29 cellular contexts compared by ENCODE assay signal in the genomic region with DNA sequence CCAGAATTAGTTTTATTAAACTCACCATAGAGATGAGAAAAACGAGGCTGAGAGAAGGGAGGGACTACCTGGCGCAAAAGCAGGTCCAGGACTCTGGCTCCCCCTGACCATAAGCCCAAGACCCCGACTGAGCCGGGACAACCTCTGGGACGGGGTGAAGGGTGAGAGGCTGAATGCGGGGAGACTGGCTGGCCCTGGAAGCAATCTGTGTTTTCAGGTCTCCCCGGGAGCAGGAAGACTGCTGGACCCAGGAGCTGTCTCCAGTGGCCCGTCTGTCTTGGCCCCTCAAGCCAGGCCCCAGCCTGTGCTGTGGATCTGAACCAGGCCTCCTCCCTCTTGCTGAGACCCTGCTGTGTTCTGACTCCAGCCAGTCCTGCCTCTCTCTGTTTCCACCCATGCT.
"Had no signal": no experiment of that assay in that cellular context is flagged by ENCODE, and none has a peak within 500 bp of the region (broad histone marks: within the 10 kb centered on the region; RNA-seq: fewer than 3 reads in every experiment).

No MANE protein-coding gene starts in this region.

- H3K4me1 ChIP-seq: gastrocnemius medialis had no signal

- H3K27ac Mint-ChIP-seq: activated CD4-positive, alpha-beta memory T cell treated with anti-CD3 and anti-CD28 coated beads for 36 hours; activated CD4-positive, alpha-beta T cell treated with anti-CD3 and anti-CD28 coated beads, Interleukin-2, amount 10 ng/mL, durations not matched to agents 24 days and 14 days; activated T-helper 17 cell treated with anti-CD3 and anti-CD28 coated beads, Interleukin-2, amount 50 U/mL, for 72 hours; memory B cell; naive thymus-derived CD8-positive, alpha-beta T cell; stimulated activated naive CD8-positive, alpha-beta T cell treated with anti-CD3 and anti-CD28 coated beads, Interleukin-15, Interleukin-2, amounts not matched to agents 100 ng/mL and 50 ng/mL, for 24 hours; T-helper 1 cell treated with Interleukin-12 subunit alpha and Interleukin-12 subunit beta and Interleukin-4 antibody, amounts not matched to agents 30 μg/mL and 1 μg/mL, for 36 hours had no signal

- H3K4me3 Mint-ChIP-seq: activated CD4-positive, alpha-beta memory T cell treated with anti-CD3 and anti-CD28 coated beads for 36 hours; activated CD4-positive, alpha-beta T cell treated with anti-CD3 and anti-CD28 coated beads, Interleukin-2, amount 10 ng/mL, durations not matched to agents 24 days and 14 days; activated T-cell treated with anti-CD3 and anti-CD28 coated beads, Interleukin-2, amount 50 U/mL, for 4 hours; activated T-helper 17 cell treated with anti-CD3 and anti-CD28 coated beads, Interleukin-2, amount 50 U/mL, for 72 hours; memory B cell; naive thymus-derived CD8-positive, alpha-beta T cell; stimulated activated naive CD8-positive, alpha-beta T cell treated with anti-CD3 and anti-CD28 coated beads, Interleukin-15, Interleukin-2, amounts not matched to agents 100 ng/mL and 50 ng/mL, for 24 hours; T-helper 1 cell treated with Interleukin-12 subunit alpha and Interleukin-12 subunit beta and Interleukin-4 antibody, amounts not matched to agents 30 μg/mL and 1 μg/mL, for 36 hours had no signal

- H3K4me1 Mint-ChIP-seq: activated CD4-positive, alpha-beta T cell treated with anti-CD3 and anti-CD28 coated beads, Interleukin-2, amount 10 ng/mL, durations not matched to agents 24 days and 14 days; activated T-helper 17 cell treated with anti-CD3 and anti-CD28 coated beads, Interleukin-2, amount 50 U/mL, for 72 hours; memory B cell had no signal

- DNase-seq: activated CD4-positive, alpha-beta memory T cell treated with anti-CD3 and anti-CD28 coated beads for 36 hours; activated CD4-positive, alpha-beta T cell treated with anti-CD3 and anti-CD28 coated beads, Interleukin-2, amount 10 ng/mL, durations not matched to agents 24 days and 14 days; activated CD4-positive, CD25-positive, alpha-beta regulatory T cell treated with anti-CD3 and anti-CD28 coated beads, Interleukin-2, amount 50 U/mL, for 72 hours; activated naive CD4-positive, alpha-beta T cell; activated T-cell treated with anti-CD3 and anti-CD28 coated beads, Interleukin-2, amount 50 U/mL, for 4 hours; anterior cingulate cortex; colonic mucosa; effector memory CD4-positive, alpha-beta T cell; erythroblast; gastrocnemius medialis; glutamatergic neuron; left colon; naive thymus-derived CD8-positive, alpha-beta T cell; stimulated activated CD4-positive, alpha-beta T cell treated with anti-CD3 and anti-CD28 coated beads, Interleukin-4, amount 100 ng/mL, for 1 hour; SW 1271; T1000; upper lobe of left lung; WERI-Rb-1 had no signal

- H3K9me3 Mint-ChIP-seq: activated CD4-positive, alpha-beta memory T cell treated with anti-CD3 and anti-CD28 coated beads for 36 hours; activated CD4-positive, alpha-beta T cell treated with anti-CD3 and anti-CD28 coated beads, Interleukin-2, amount 10 ng/mL, durations not matched to agents 24 days and 14 days; activated naive CD4-positive, alpha-beta T cell treated with anti-CD3 and anti-CD28 coated beads, Interleukin-2, amount 50 U/mL, for 72 hours; activated T-cell treated with anti-CD3 and anti-CD28 coated beads, Interleukin-2, amount 50 U/mL, for 4 hours; activated T-helper 17 cell treated with anti-CD3 and anti-CD28 coated beads, Interleukin-2, amount 50 U/mL, for 72 hours; memory B cell; naive thymus-derived CD8-positive, alpha-beta T cell; stimulated activated naive CD8-positive, alpha-beta T cell treated with anti-CD3 and anti-CD28 coated beads, Interleukin-15, Interleukin-2, amounts not matched to agents 100 ng/mL and 50 ng/mL, for 24 hours; T-helper 1 cell treated with Interleukin-12 subunit alpha and Interleukin-12 subunit beta and Interleukin-4 antibody, amounts not matched to agents 30 μg/mL and 1 μg/mL, for 36 hours had no signal

- H3K27me3 ChIP-seq: colonic mucosa, gastrocnemius medialis, upper lobe of left lung, vagina had no signal

- H3K9me3 ChIP-seq: colonic mucosa, gastrocnemius medialis, thoracic aorta, upper lobe of left lung, vagina had no signal

- ATAC-seq: activated naive CD4-positive, alpha-beta T cell treated with anti-CD3 and anti-CD28 coated beads, Interleukin-2, amount 50 U/mL, for 72 hours; activated T-cell treated with anti-CD3 and anti-CD28 coated beads, Interleukin-2, amount 50 U/mL, for 4 hours; activated T-helper 17 cell treated with anti-CD3 and anti-CD28 coated beads, Interleukin-2, amount 50 U/mL, for 72 hours; gastrocnemius medialis; left colon; naive thymus-derived CD8-positive, alpha-beta T cell; right cardiac atrium had no signal

- H3K27ac ChIP-seq: colonic mucosa, gastrocnemius medialis, thoracic aorta, upper lobe of left lung, vagina, WERI-Rb-1 had no signal

- H3K27me3 Mint-ChIP-seq: activated CD4-positive, alpha-beta T cell treated with anti-CD3 and anti-CD28 coated beads, Interleukin-2, amount 10 ng/mL, durations not matched to agents 24 days and 14 days had no signal

- FAIRE-seq: bronchial epithelial cell, islet of Langerhans had no signal

- H3K36me3 ChIP-seq: colonic mucosa, gastrocnemius medialis, thoracic aorta, upper lobe of left lung, vagina, WERI-Rb-1 had no signal

- H3K36me3 Mint-ChIP-seq: activated CD4-positive, alpha-beta memory T cell treated with anti-CD3 and anti-CD28 coated beads for 36 hours; activated naive CD4-positive, alpha-beta T cell treated with anti-CD3 and anti-CD28 coated beads, Interleukin-2, amount 50 U/mL, for 72 hours; memory B cell; naive thymus-derived CD8-positive, alpha-beta T cell had no signal

- H3K4me3 ChIP-seq: colonic mucosa, dorsolateral prefrontal cortex, gastrocnemius medialis, thoracic aorta, upper lobe of left lung, vagina had no signal
